8 cellular contexts compared by ENCODE assay signal in genomic region chr6:5260111-5260620, GRCh38. TPM values are rescaled to one million over a fixed set of nuclear protein-coding genes. Genes with fewer than 3 reads are reported as not detected.
DNase-seq lines count a peak whose midpoint lies in the region; ATAC-seq and TF ChIP-seq lines count a peak whose summit lies in the region.

No MANE protein-coding gene starts in this region.

- DNase-seq in NCI-H2171 (lab: John Stamatoyannopoulos, UW) (peak; percentile 66), activated B cell treated with CpG ODN at 0.5 μM for 24 hours (no peak), cerebellar cortex (ENCODE audit: low spot score) (peak; percentile 84), right lobe of liver (peak; percentile 70 to 79 (median 77))
- DNase-seq in stimulated activated CD4-positive, alpha-beta T cell treated with anti-CD3 and anti-CD28 coated beads, Interleukin-4, amount 100 ng/mL, for 48 hours (ENCODE audit: low read depth in 2 of 2) = peak; percentile 49 to 69

- TF ChIP-seq CTCF in 22Rv1 (IDR thresholded peaks at IDR 0.05) (no peak), activated B cell treated with CpG ODN at 0.5 μM for 24 hours (IDR thresholded peaks at IDR 0.05) (no peak), right lobe of liver (IDR thresholded peaks at IDR 0.05) (no peak)

- H3K27me3 Mint-ChIP-seq in activated B cell treated with CpG ODN at 0.5 μM for 24 hours = no peaks in the 10 kb centered on the region

- no peaks in the 10 kb centered on the region for H3K36me3 ChIP-seq in right lobe of liver

- ATAC-seq in GM18508 (IDR thresholded peaks at IDR 0.05; ENCODE audit: insufficient read depth, unreplicated experiment) (peak; percentile 43), HG02981 (IDR thresholded peaks at IDR 0.05; ENCODE audit: unreplicated experiment) (peak; percentile 67), activated B cell treated with CpG ODN at 0.5 μM for 24 hours (ENCODE audit: low read depth) (peak; percentile 66), right lobe of liver (peak; percentile 63 to 77 (median 69))

- no peaks in the 10 kb centered on the region for H3K9me3 ChIP-seq in right lobe of liver

- intact Hi-C loops in activated B cell treated with CpG ODN at 0.5 μM for 24 hours (cut with micrococcal nuclease) (loop anchor here (1.0 to 5.0 kb wide), 8 partner anchors 43 to 1903 kb away; partner anchors contain the start of gene CDYL), right lobe of liver (cut with DNase I) (no loop called here)

- no peaks in the 10 kb centered on the region for H3K9me3 Mint-ChIP-seq in activated B cell treated with CpG ODN at 0.5 μM for 24 hours

- 4% methylated on average over 22 of the region's 22 CpGs for WGBS in right lobe of liver (ENCODE audit: insufficient coverage, low coverage, low lambda C conversion rate, missing lambda C conversion rate)

- H3K27ac Mint-ChIP-seq in activated B cell treated with CpG ODN at 0.5 μM for 24 hours = peak overlapping the region; percentile 97

- no peak for TF ChIP-seq POLR2A in right lobe of liver (IDR thresholded peaks at IDR 0.05)

- peaks cover 25% of the 10 kb centered on the region for H3K4me1 Mint-ChIP-seq in activated B cell treated with CpG ODN at 0.5 μM for 24 hours

- peak overlapping the region; percentile 98 for H3K4me3 Mint-ChIP-seq in activated B cell treated with CpG ODN at 0.5 μM for 24 hours

- peak overlapping the region; percentile 74 to 94 (median 75) for H3K4me3 ChIP-seq in right lobe of liver

- no peaks in the 10 kb centered on the region for H3K27me3 ChIP-seq in right lobe of liver

- peaks cover 18% of the 10 kb centered on the region for H3K36me3 Mint-ChIP-seq in activated B cell treated with CpG ODN at 0.5 μM for 24 hours (ENCODE audit: low read depth)

- peak overlapping the region; percentile 93 for H3K27ac ChIP-seq in 22Rv1
- H3K27ac ChIP-seq in right lobe of liver = peak overlapping the region; percentile 94 to 99 (median 95)

- CTCF ChIA-PET in activated B cell treated with CpG ODN at 0.5 μM for 24 hours (lab: Charles Lee) = interaction anchor here (1.1 kb wide), 1 partner anchor 43 kb away, joined by 7 read pairs; no protein-coding TSS in a partner anchor

- peaks cover 0 to 21% (median 0%) of the 10 kb centered on the region in 4 donors for H3K4me1 ChIP-seq in right lobe of liver

- POLR2A ChIA-PET in activated B cell treated with CpG ODN at 0.5 μM for 24 hours (lab: Charles Lee) = interaction anchor here (0.6 to 2.8 kb wide), 12 partner anchors 7 to 1125 kb away, joined by 3 to 37 read pairs (median 4); partner anchors contain the start of gene ECI2

RNA-seq across cellular contexts. Expression of gene LYRM4, which starts 0.6 kb away (rescaled TPM):
- total RNA-seq in activated B cell treated with CpG ODN at 0.5 μM for 24 hours = 51.2 and 52.2 TPM in 2 replicates
- total RNA-seq in right lobe of liver = 10 to 100 TPM in 2 of 6 experiments, 1 to 10 TPM in 4; 5.7 to 11.5 (median 8.5) TPM

RNA-seq across cellular contexts. Expression of gene FARS2, which starts 1.1 kb away (rescaled TPM):
- total RNA-seq in activated B cell treated with CpG ODN at 0.5 μM for 24 hours = 28.2 and 32.7 TPM in 2 replicates
- total RNA-seq in right lobe of liver = 10 to 100 TPM in 5 of 6 experiments, 1 to 10 TPM in 1; 7.2 to 12.9 (median 11.7) TPM
